Comparison of ENCODE assay signal across 15 cellular contexts in genomic region chr1:169914534-169914933, GRCh38. TPM values are rescaled to one million over a fixed set of nuclear protein-coding genes. Genes with fewer than 3 reads are reported as not detected.
DNase-seq lines count a peak whose midpoint lies in the region; TF ChIP-seq lines count a peak whose summit lies in the region.
"Had no signal": no experiment of that assay in that cellular context is flagged by ENCODE, and none has a peak within 500 bp of the region (broad histone marks: within the 10 kb centered on the region; RNA-seq: fewer than 3 reads in every experiment).

No MANE protein-coding gene starts in this region.

- no peaks in the 10 kb centered on the region for H3F3A ChIP-seq in PC-9 (ENCODE audit: insufficient read depth, low read depth)

- no TSS peak for BruUV-seq in PC-9 (replicated peaks; lab: Mats Ljungman, UMichigan)

- H3K9me2 ChIP-seq in PC-9 (ENCODE audit: insufficient read depth) = no peaks in the 10 kb centered on the region

- TF ChIP-seq CTCF in PC-9 (conservative IDR thresholded peaks at IDR 0.05) (no peak), epithelial cell of esophagus (IDR thresholded peaks at IDR 0.05; ENCODE audit: insufficient read depth, low read depth, low read length, missing control alignments) (no peak), nephron progenitor cell (IDR thresholded peaks at IDR 0.05) (no peak)

- CTCF ChIA-PET in PC-9 (lab: Charles Lee) = no interaction called here

- no peaks in the 10 kb centered on the region for H3K4me1 Mint-ChIP-seq in nephron progenitor cell

- POLR2A ChIA-PET in PC-9 (lab: Charles Lee; ENCODE audit: unreplicated experiment) = interaction anchor here (0.7 kb wide), 1 partner anchor 1307 kb away, joined by 8 read pairs; no protein-coding TSS in a partner anchor

- H3K36me3 ChIP-seq in PC-9 (ENCODE audit: low read depth) (no peaks in the 10 kb centered on the region), skeletal muscle satellite cell (ENCODE audit: insufficient read depth, low read length) (no peaks in the 10 kb centered on the region), HAP-1 (replicated peaks) (no peaks in the 10 kb centered on the region)
- H3K36me3 ChIP-seq: MG63 had no signal

- no peak overlapping the region for H3K4me3 Mint-ChIP-seq in nephron progenitor cell
- H3K4me3 Mint-ChIP-seq: activated B cell treated with CpG ODN at 0.5 μM for 24 hours; activated naive CD8-positive, alpha-beta T cell treated with anti-CD3 and anti-CD28 coated beads, Interleukin-2, amount 50 U/mL, for 24 hours; stimulated activated naive CD8-positive, alpha-beta T cell treated with anti-CD3 and anti-CD28 coated beads, Interleukin-15, Interleukin-2, amounts not matched to agents 100 ng/mL and 50 ng/mL, for 24 hours had no signal

- in situ Hi-C loops in HAP-1 (cut with MboI; ENCODE audit: low sequenced_read_pairs) = no loop called here

- no peak overlapping the region for H3K27ac Mint-ChIP-seq in nephron progenitor cell
- H3K27ac Mint-ChIP-seq: activated B cell treated with CpG ODN at 0.5 μM for 24 hours; activated naive CD8-positive, alpha-beta T cell treated with anti-CD3 and anti-CD28 coated beads, Interleukin-2, amount 50 U/mL, for 24 hours; stimulated activated naive CD8-positive, alpha-beta T cell treated with anti-CD3 and anti-CD28 coated beads, Interleukin-15, Interleukin-2, amounts not matched to agents 100 ng/mL and 50 ng/mL, for 24 hours had no signal

- H3K9ac ChIP-seq in skeletal muscle satellite cell (ENCODE audit: low read depth, low read length) = no peak overlapping the region

- intact Hi-C loops in PC-9 (cut with micrococcal nuclease; ENCODE audit: unreplicated experiment) = no loop called here

- H2AFZ ChIP-seq in PC-9 = no peak overlapping the region; the same call in 1 of the 2 replicates

- H3K4me2 ChIP-seq in PC-9 (peak overlapping the region; percentile 33; the same call in 1 of the 2 replicates), skeletal muscle satellite cell (ENCODE audit: low read length) (peak overlapping the region; percentile 47)

- H3K79me2 ChIP-seq in PC-9 (ENCODE audit: low read depth) = no peaks in the 10 kb centered on the region

- H3K27ac ChIP-seq in PC-9 = no peak overlapping the region

- DNase-seq in SIG-M5 treated with dmso at 0.1 percent for 504 hours (lab: John Stamatoyannopoulos, UW; ENCODE audit: unreplicated experiment) = peak; percentile 16
- DNase-seq in SIG-M5 (lab: John Stamatoyannopoulos, UW) = no peak
- peak in 1 of 2 experiments; percentile 50 for DNase-seq in PC-9
- peak; percentile 52 for DNase-seq in epithelial cell of esophagus (ENCODE audit: low read depth)
- DNase-seq in HAP-1 (ENCODE audit: low spot score in 2 of 2) = no peak
- DNase-seq in NCI-H1048 (lab: John Stamatoyannopoulos, UW) = no peak
- DNase-seq in nephron progenitor cell = no peak
- DNase-seq: ACHN; activated B cell treated with CpG ODN at 0.5 μM for 24 hours; activated naive CD8-positive, alpha-beta T cell treated with anti-CD3 and anti-CD28 coated beads, Interleukin-2, amount 50 U/mL, for 24 hours; MG63; NCI-H2171 had no signal

- H3K27me3 ChIP-seq in PC-9 (ENCODE audit: insufficient read depth, low read depth) = no peaks in the 10 kb centered on the region
- H3K27me3 ChIP-seq in skeletal muscle satellite cell (ENCODE audit: control insufficient read depth, insufficient read depth, low read length) = no peaks in the 10 kb centered on the region
- no peaks in the 10 kb centered on the region for H3K27me3 ChIP-seq in HAP-1 (ENCODE audit: low read depth)
- H3K27me3 ChIP-seq: MG63 had no signal

- H3K9me3 ChIP-seq in PC-9 (ENCODE audit: insufficient read depth, low read depth) = no peaks in the 10 kb centered on the region
- H3K9me3 ChIP-seq in skeletal muscle satellite cell (replicated peaks; ENCODE audit: low read length) = no peaks in the 10 kb centered on the region
- H3K9me3 ChIP-seq in HAP-1 = no peaks in the 10 kb centered on the region
- H3K9me3 ChIP-seq: MG63 had no signal

- H3K4me3 ChIP-seq in PC-9 (no peak overlapping the region), epithelial cell of esophagus (ENCODE audit: low read length) (no peak overlapping the region), skeletal muscle satellite cell (ENCODE audit: low read length) (peak overlapping the region; percentile 25), HAP-1 (no peak overlapping the region)
- H3K4me3 ChIP-seq: lung, MG63 had no signal

- no peaks in the 10 kb centered on the region for H3K36me3 Mint-ChIP-seq in nephron progenitor cell (ENCODE audit: low read depth)

- no peaks in the 10 kb centered on the region for H4K20me1 ChIP-seq in PC-9 (ENCODE audit: insufficient read depth)

- H3K4me1 ChIP-seq in PC-9 (replicated peaks; ENCODE audit: insufficient read depth) (peaks cover 9% of the 10 kb centered on the region; the same call in 1 of the 2 replicates), skeletal muscle satellite cell (ENCODE audit: control insufficient read depth, insufficient read depth, low read length) (peaks cover 17% of the 10 kb centered on the region), HAP-1 (no peaks in the 10 kb centered on the region)

- H3K27me3 Mint-ChIP-seq in nephron progenitor cell (ENCODE audit: low read depth, poor library complexity) = no peaks in the 10 kb centered on the region
- H3K27me3 Mint-ChIP-seq: activated B cell treated with CpG ODN at 0.5 μM for 24 hours; activated naive CD8-positive, alpha-beta T cell treated with anti-CD3 and anti-CD28 coated beads, Interleukin-2, amount 50 U/mL, for 24 hours; stimulated activated naive CD8-positive, alpha-beta T cell treated with anti-CD3 and anti-CD28 coated beads, Interleukin-15, Interleukin-2, amounts not matched to agents 100 ng/mL and 50 ng/mL, for 24 hours had no signal

- no peaks in the 10 kb centered on the region for H3K9me3 Mint-ChIP-seq in nephron progenitor cell
- H3K9me3 Mint-ChIP-seq: stimulated activated naive CD8-positive, alpha-beta T cell treated with anti-CD3 and anti-CD28 coated beads, Interleukin-15, Interleukin-2, amounts not matched to agents 100 ng/mL and 50 ng/mL, for 24 hours had no signal

RNA-seq across cellular contexts. Expression of gene SCYL3, which starts 20.8 kb away (rescaled TPM):
- total RNA-seq in PC-9 (2021) = 7.5 and 7.8 TPM in 2 replicates
- total RNA-seq in skeletal muscle satellite cell (2012; rRNA removed) = 4.8 and 5.1 TPM in 2 replicates

Comparison
In these comparisons a context has a peak if more than half of its experiments do, and no peak if none do; other contexts are left out.
1. DNase-seq: peak in SIG-M5 treated with dmso at 0.1 percent for 504 hours (single experiment) and epithelial cell of esophagus (single experiment); none in SIG-M5 (single experiment), HAP-1 (0 of 2), NCI-H1048 (single experiment) and nephron progenitor cell (single experiment).